Comparison of ENCODE assay signal across 1 cellular context in genomic region chr20:56843817-56844216, GRCh38.
TF ChIP-seq lines count a peak whose summit lies in the region.

No MANE protein-coding gene starts in this region.

TF ChIP-seq in K562, 482 proteins besides CTCF, POLR2A, EP300 and RAD21 (continued from another document):
- TF ChIP-seq ZNF165 (CRISPR knock-in tag; IDR thresholded peaks at IDR 0.05; ENCODE audit: borderline replicate concordance) (no peak), ETV6 (IDR thresholded peaks at IDR 0.05; ENCODE audit: borderline replicate concordance in 1 of 2, low read depth in 2 of 2, low read length in 1 of 2) (no peak), ETV6 (CRISPR knock-in tag; IDR thresholded peaks at IDR 0.05; ENCODE audit: borderline replicate concordance) (no peak), LEF1 (IDR thresholded peaks at IDR 0.05) (no peak), ZNF12 (CRISPR knock-in tag; IDR thresholded peaks at IDR 0.05) (no peak)
- TF ChIP-seq, protein P1, sequence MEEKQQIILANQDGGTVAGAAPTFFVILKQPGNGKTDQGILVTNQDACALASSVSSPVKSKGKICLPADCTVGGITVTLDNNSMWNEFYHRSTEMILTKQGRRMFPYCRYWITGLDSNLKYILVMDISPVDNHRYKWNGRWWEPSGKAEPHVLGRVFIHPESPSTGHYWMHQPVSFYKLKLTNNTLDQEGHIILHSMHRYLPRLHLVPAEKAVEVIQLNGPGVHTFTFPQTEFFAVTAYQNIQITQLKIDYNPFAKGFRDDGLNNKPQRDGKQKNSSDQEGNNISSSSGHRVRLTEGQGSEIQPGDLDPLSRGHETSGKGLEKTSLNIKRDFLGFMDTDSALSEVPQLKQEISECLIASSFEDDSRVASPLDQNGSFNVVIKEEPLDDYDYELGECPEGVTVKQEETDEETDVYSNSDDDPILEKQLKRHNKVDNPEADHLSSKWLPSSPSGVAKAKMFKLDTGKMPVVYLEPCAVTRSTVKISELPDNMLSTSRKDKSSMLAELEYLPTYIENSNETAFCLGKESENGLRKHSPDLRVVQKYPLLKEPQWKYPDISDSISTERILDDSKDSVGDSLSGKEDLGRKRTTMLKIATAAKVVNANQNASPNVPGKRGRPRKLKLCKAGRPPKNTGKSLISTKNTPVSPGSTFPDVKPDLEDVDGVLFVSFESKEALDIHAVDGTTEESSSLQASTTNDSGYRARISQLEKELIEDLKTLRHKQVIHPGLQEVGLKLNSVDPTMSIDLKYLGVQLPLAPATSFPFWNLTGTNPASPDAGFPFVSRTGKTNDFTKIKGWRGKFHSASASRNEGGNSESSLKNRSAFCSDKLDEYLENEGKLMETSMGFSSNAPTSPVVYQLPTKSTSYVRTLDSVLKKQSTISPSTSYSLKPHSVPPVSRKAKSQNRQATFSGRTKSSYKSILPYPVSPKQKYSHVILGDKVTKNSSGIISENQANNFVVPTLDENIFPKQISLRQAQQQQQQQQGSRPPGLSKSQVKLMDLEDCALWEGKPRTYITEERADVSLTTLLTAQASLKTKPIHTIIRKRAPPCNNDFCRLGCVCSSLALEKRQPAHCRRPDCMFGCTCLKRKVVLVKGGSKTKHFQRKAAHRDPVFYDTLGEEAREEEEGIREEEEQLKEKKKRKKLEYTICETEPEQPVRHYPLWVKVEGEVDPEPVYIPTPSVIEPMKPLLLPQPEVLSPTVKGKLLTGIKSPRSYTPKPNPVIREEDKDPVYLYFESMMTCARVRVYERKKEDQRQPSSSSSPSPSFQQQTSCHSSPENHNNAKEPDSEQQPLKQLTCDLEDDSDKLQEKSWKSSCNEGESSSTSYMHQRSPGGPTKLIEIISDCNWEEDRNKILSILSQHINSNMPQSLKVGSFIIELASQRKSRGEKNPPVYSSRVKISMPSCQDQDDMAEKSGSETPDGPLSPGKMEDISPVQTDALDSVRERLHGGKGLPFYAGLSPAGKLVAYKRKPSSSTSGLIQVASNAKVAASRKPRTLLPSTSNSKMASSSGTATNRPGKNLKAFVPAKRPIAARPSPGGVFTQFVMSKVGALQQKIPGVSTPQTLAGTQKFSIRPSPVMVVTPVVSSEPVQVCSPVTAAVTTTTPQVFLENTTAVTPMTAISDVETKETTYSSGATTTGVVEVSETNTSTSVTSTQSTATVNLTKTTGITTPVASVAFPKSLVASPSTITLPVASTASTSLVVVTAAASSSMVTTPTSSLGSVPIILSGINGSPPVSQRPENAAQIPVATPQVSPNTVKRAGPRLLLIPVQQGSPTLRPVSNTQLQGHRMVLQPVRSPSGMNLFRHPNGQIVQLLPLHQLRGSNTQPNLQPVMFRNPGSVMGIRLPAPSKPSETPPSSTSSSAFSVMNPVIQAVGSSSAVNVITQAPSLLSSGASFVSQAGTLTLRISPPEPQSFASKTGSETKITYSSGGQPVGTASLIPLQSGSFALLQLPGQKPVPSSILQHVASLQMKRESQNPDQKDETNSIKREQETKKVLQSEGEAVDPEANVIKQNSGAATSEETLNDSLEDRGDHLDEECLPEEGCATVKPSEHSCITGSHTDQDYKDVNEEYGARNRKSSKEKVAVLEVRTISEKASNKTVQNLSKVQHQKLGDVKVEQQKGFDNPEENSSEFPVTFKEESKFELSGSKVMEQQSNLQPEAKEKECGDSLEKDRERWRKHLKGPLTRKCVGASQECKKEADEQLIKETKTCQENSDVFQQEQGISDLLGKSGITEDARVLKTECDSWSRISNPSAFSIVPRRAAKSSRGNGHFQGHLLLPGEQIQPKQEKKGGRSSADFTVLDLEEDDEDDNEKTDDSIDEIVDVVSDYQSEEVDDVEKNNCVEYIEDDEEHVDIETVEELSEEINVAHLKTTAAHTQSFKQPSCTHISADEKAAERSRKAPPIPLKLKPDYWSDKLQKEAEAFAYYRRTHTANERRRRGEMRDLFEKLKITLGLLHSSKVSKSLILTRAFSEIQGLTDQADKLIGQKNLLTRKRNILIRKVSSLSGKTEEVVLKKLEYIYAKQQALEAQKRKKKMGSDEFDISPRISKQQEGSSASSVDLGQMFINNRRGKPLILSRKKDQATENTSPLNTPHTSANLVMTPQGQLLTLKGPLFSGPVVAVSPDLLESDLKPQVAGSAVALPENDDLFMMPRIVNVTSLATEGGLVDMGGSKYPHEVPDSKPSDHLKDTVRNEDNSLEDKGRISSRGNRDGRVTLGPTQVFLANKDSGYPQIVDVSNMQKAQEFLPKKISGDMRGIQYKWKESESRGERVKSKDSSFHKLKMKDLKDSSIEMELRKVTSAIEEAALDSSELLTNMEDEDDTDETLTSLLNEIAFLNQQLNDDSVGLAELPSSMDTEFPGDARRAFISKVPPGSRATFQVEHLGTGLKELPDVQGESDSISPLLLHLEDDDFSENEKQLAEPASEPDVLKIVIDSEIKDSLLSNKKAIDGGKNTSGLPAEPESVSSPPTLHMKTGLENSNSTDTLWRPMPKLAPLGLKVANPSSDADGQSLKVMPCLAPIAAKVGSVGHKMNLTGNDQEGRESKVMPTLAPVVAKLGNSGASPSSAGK (IDR thresholded peaks at IDR 0.05): no peak
